9 cellular contexts compared by ENCODE assay signal in genomic region chr10:27108165-27108564, GRCh38.
"Had no signal": no experiment of that assay in that cellular context is flagged by ENCODE, and none has a peak within 500 bp of the region (broad histone marks: within the 10 kb centered on the region; RNA-seq: fewer than 3 reads in every experiment).

No MANE protein-coding gene starts in this region.

- H3K27ac ChIP-seq: HL-60, KMS-11 had no signal

- H3K4me1 Mint-ChIP-seq: GM23338, IgD-negative memory B cell had no signal

- H3K4me3 ChIP-seq: GM23338 had no signal

- H3K4me3 Mint-ChIP-seq: GM23338, H9, HFFc6, IgD-negative memory B cell had no signal

- DNase-seq: H9, HCEC 1CT, HFFc6, KBM-7 had no signal

- H3K27me3 Mint-ChIP-seq: IgD-negative memory B cell had no signal

- H3K9me3 Mint-ChIP-seq: GM23338, HFFc6 had no signal

- ATAC-seq: GM23338, HepG2 had no signal

- H3K27ac Mint-ChIP-seq: GM23338, H9, HFFc6 had no signal
